ENCODE assay signal across 8 cellular contexts in the genomic region with DNA sequence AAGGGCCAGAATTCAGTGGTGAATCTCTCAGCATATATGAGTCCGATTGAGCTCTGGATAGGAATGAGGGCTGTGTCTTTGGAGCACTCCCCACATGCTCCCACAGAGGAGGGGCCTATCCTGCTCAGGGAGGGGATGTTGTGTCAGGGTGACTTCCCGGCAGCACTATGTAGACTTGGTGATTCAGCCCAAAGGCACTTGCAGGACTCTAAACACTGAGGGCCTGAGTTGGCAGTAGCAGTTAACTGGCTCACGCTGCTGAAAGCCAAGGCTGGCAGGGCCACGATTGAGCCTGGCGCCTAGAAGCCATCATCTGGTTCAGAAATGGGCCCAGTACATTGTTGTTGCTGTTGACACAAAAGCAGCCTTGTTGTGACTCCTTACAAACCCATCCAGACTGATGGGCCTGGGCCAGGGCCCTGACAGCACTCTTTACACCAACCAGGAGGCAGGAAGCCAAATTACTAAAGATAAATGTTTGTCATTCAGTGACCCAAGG. TPM values are rescaled to one million over a fixed set of nuclear protein-coding genes. Genes with fewer than 3 reads are reported as not detected.
A peak's percentile ranks its signal among the peaks of the same experiment; 100 is the strongest.
DNase-seq lines count a peak whose midpoint lies in the region; TF ChIP-seq lines count a peak whose summit lies in the region.

No MANE protein-coding gene starts in this region.

- no peak for TF ChIP-seq CTCF in MM.1S (IDR thresholded peaks at IDR 0.05; ENCODE audit: low read length)

- peaks cover 26% of the 10 kb centered on the region for H3K79me1 ChIP-seq in mesenchymal stem cell (replicated peaks; ENCODE audit: low read length, poor library complexity, severe bottlenecking)

- DNase-seq in NCI-H2196 (lab: John Stamatoyannopoulos, UW; ENCODE audit: unreplicated experiment) (peak; percentile 86), mesenchymal stem cell (peak; percentile 99), ureter (ENCODE audit: low spot score) (peak; percentile 90), SK-N-DZ (ENCODE audit: low spot score) (no peak), MM.1S (no peak), Kasumi-1 (lab: John Stamatoyannopoulos, UW) (no peak)
- no peak for DNase-seq in CD4-positive, alpha-beta memory T cell

- H3K36me3 ChIP-seq in duodenal mucosa (ENCODE audit: control insufficient read depth in 1 of 2, insufficient read depth in 2 of 2, low read length in 2 of 2) (peaks cover 38 to 74% of the 10 kb centered on the region in 2 donors), mesenchymal stem cell (ENCODE audit: control insufficient read depth in 1 of 2, insufficient read depth in 2 of 2, low read depth in 1 of 2, low read length in 2 of 2) (peaks cover 56 to 77% of the 10 kb centered on the region in 2 experiments), MM.1S (replicated peaks; ENCODE audit: insufficient read depth, low read length) (peaks cover 6% of the 10 kb centered on the region)
- H3K36me3 ChIP-seq in CD4-positive, alpha-beta memory T cell (ENCODE audit: insufficient read depth, low read length), result peaks cover 68% of the 10 kb centered on the region

- WGBS in mesenchymal stem cell, result under 1% methylated on average over 5 of the region's 5 CpGs

- H3K4ac ChIP-seq in mesenchymal stem cell (ENCODE audit: low read depth in 1 of 2, low read length in 2 of 2), result peak overlapping the region; percentile 29 to 79

- peaks cover 57 to 77% of the 10 kb centered on the region in 2 donors for H3K36me3 Mint-ChIP-seq in CD4-positive, alpha-beta memory T cell

- no peaks in the 10 kb centered on the region for H3K9me3 Mint-ChIP-seq in CD4-positive, alpha-beta memory T cell

- H2BK5ac ChIP-seq in mesenchymal stem cell (ENCODE audit: low read depth, low read length, poor library complexity, severe bottlenecking), result peak overlapping the region; percentile 83

- POLR2A ChIA-PET in CD4-positive, alpha-beta memory T cell (lab: Charles Lee; ENCODE audit: partially characterized antibody), result no interaction called here

- H3K4me3 ChIP-seq in duodenal mucosa (ENCODE audit: low read depth in 1 of 2, low read length in 2 of 2) (no peak overlapping the region), mesenchymal stem cell (ENCODE audit: insufficient read depth in 1 of 2, low read depth in 1 of 2, low read length in 2 of 2) (no peak overlapping the region), MM.1S (ENCODE audit: low read length) (no peak overlapping the region)
- H3K4me3 ChIP-seq in CD4-positive, alpha-beta memory T cell (ENCODE audit: low read length in 2 of 2), result no peak overlapping the region

- peak overlapping the region; percentile 73 for H2BK15ac ChIP-seq in mesenchymal stem cell (ENCODE audit: low read depth, poor library complexity, severe bottlenecking)

- H4K91ac ChIP-seq in mesenchymal stem cell (ENCODE audit: low read length), result peak overlapping the region; percentile 72

- H3F3A ChIP-seq in MM.1S (ENCODE audit: insufficient read depth, low read length), result no peaks in the 10 kb centered on the region

- H3K9me2 ChIP-seq in MM.1S (replicated peaks; ENCODE audit: insufficient read depth, low read length), result no peaks in the 10 kb centered on the region

- H3K18ac ChIP-seq in mesenchymal stem cell (ENCODE audit: low read depth in 1 of 2, low read length in 2 of 2), result peak overlapping the region in 1 of 2 experiments; percentile 89

- no peak overlapping the region for H2AFZ ChIP-seq in mesenchymal stem cell (ENCODE audit: low read depth, low read length)
- no peak overlapping the region for H2AFZ ChIP-seq in MM.1S (ENCODE audit: low read length)

- H3K27ac ChIP-seq in duodenal mucosa (ENCODE audit: low read depth, low read length) (peak overlapping the region; percentile 71), mesenchymal stem cell (ENCODE audit: low read length, poor library complexity, severe bottlenecking) (peak overlapping the region; percentile 90), MM.1S (ENCODE audit: low read length) (no peak overlapping the region)
- H3K27ac ChIP-seq in CD4-positive, alpha-beta memory T cell (ENCODE audit: low read depth, low read length), result no peak overlapping the region

- H3K27me3 ChIP-seq in duodenal mucosa (ENCODE audit: control insufficient read depth in 1 of 2, insufficient read depth in 2 of 2, low read length in 2 of 2), result no peaks in the 10 kb centered on the region
- no peaks in the 10 kb centered on the region for H3K27me3 ChIP-seq in mesenchymal stem cell (ENCODE audit: control insufficient read depth in 1 of 2, insufficient read depth in 1 of 2, low read length in 2 of 2)
- H3K27me3 ChIP-seq in MM.1S (replicated peaks; ENCODE audit: insufficient read depth, low read length), result no peaks in the 10 kb centered on the region
- H3K27me3 ChIP-seq in CD4-positive, alpha-beta memory T cell (ENCODE audit: insufficient read depth, low read length), result no peaks in the 10 kb centered on the region

- no peaks in the 10 kb centered on the region for H4K20me1 ChIP-seq in MM.1S (ENCODE audit: insufficient read depth, low read length)

- H3K4me2 ChIP-seq in mesenchymal stem cell (ENCODE audit: low read length, poor library complexity, severe bottlenecking) (no peak overlapping the region), MM.1S (ENCODE audit: low read depth, low read length) (no peak overlapping the region)

- CTCF ChIA-PET in CD4-positive, alpha-beta memory T cell (lab: Charles Lee; ENCODE audit: partially characterized antibody), result no interaction called here

- H3K14ac ChIP-seq in mesenchymal stem cell (ENCODE audit: low read length in 2 of 2), result no peak overlapping the region

- H3K4me1 Mint-ChIP-seq in CD4-positive, alpha-beta memory T cell, result peaks cover 0 to 3% (median 1%) of the 10 kb centered on the region in 4 donors

- H2BK120ac ChIP-seq in mesenchymal stem cell (ENCODE audit: low read depth, low read length), result peak overlapping the region; percentile 93

- no peaks in the 10 kb centered on the region for H3K79me2 ChIP-seq in MM.1S (ENCODE audit: low read length)

- H3K4me1 ChIP-seq in duodenal mucosa (ENCODE audit: control insufficient read depth in 1 of 2, insufficient read depth in 2 of 2, low read length in 2 of 2) (peaks cover 4 to 8% of the 10 kb centered on the region in 2 donors), mesenchymal stem cell (ENCODE audit: control insufficient read depth, insufficient read depth, low read depth, low read length) (peaks cover 28% of the 10 kb centered on the region), MM.1S (ENCODE audit: low read length) (no peaks in the 10 kb centered on the region)
- H3K4me1 ChIP-seq in CD4-positive, alpha-beta memory T cell (ENCODE audit: insufficient read depth, low read length), result no peaks in the 10 kb centered on the region

- H3K4me3 Mint-ChIP-seq in CD4-positive, alpha-beta memory T cell, result no peak overlapping the region

- H4K8ac ChIP-seq in mesenchymal stem cell (ENCODE audit: low read length), result peak overlapping the region; percentile 94

- H3K9ac ChIP-seq in duodenal mucosa (ENCODE audit: low read depth in 1 of 2, low read length in 2 of 2) (no peak overlapping the region), mesenchymal stem cell (ENCODE audit: low read length) (peak overlapping the region; percentile 73), MM.1S (ENCODE audit: low read length) (no peak overlapping the region)

- no peak overlapping the region for H3K23ac ChIP-seq in mesenchymal stem cell (ENCODE audit: low read length in 2 of 2)

- H3K27me3 Mint-ChIP-seq in CD4-positive, alpha-beta memory T cell, result no peaks in the 10 kb centered on the region

- H2AK5ac ChIP-seq in mesenchymal stem cell (ENCODE audit: low read length, severe bottlenecking), result peak overlapping the region; percentile 73

- intact Hi-C loops in CD4-positive, alpha-beta memory T cell (cut with micrococcal nuclease), result no loop called here

- H3K9me3 ChIP-seq in duodenal mucosa (ENCODE audit: control insufficient read depth in 1 of 2, low read length in 2 of 2), result no peaks in the 10 kb centered on the region
- H3K9me3 ChIP-seq in mesenchymal stem cell (ENCODE audit: control insufficient read depth, low read length), result no peaks in the 10 kb centered on the region
- H3K9me3 ChIP-seq in MM.1S (replicated peaks; ENCODE audit: insufficient read depth, low read length), result no peaks in the 10 kb centered on the region
- no peaks in the 10 kb centered on the region for H3K9me3 ChIP-seq in CD4-positive, alpha-beta memory T cell (ENCODE audit: control insufficient read depth in 1 of 2, low read length in 2 of 2)

- H2BK12ac ChIP-seq in mesenchymal stem cell (ENCODE audit: low read length in 2 of 2), result peak overlapping the region in 1 of 2 experiments; percentile 91

- peak overlapping the region in 1 of 7 donors; percentile 48 for H3K27ac Mint-ChIP-seq in CD4-positive, alpha-beta memory T cell

RNA-seq across cellular contexts. Expression of gene NMT1, which starts 31.9 kb away (rescaled TPM):
- polyA plus RNA-seq in mesenchymal stem cell (2013, experiment 1 of 2), result 118 TPM
- 123 TPM for polyA plus RNA-seq in mesenchymal stem cell (2013, experiment 2 of 2)
- total RNA-seq in ureter, result 125 TPM
- 85.8 and 99.3 TPM in 2 replicates for polyA plus RNA-seq in SK-N-DZ (2014; cell fraction: cytosol; rRNA removed)
- polyA plus RNA-seq in SK-N-DZ (2014; cell fraction: nucleus; rRNA removed), result 81.4 and 99.2 TPM in 2 replicates
- total RNA-seq in CD4-positive, alpha-beta memory T cell, result 100 to 1,000 TPM; 125 to 126 TPM
- polyA plus RNA-seq in CD4-positive, alpha-beta memory T cell, result 10 to 100 TPM; 56.2 to 75.7 TPM

RNA-seq across cellular contexts. Expression of gene PLCD3, which starts 39.3 kb away (rescaled TPM):
- polyA plus RNA-seq in mesenchymal stem cell (2013, experiment 1 of 2), result 63.5 TPM
- polyA plus RNA-seq in mesenchymal stem cell (2013, experiment 2 of 2), result 58.4 TPM
- 153 TPM for total RNA-seq in ureter
- polyA plus RNA-seq in SK-N-DZ (2014; cell fraction: cytosol; rRNA removed), result 14.7 and 16.2 TPM in 2 replicates
- polyA plus RNA-seq in SK-N-DZ (2014; cell fraction: nucleus; rRNA removed), result 17.1 and 17.3 TPM in 2 replicates
- total RNA-seq in CD4-positive, alpha-beta memory T cell, result 1 to 10 TPM; 3.8 to 6.0 TPM
- under 1 TPM; 0.30 to 0.80 TPM for polyA plus RNA-seq in CD4-positive, alpha-beta memory T cell

RNA-seq across cellular contexts. Expression of gene DCAKD, which starts 41.5 kb away (rescaled TPM):
- 21.4 TPM for polyA plus RNA-seq in mesenchymal stem cell (2013, experiment 1 of 2)
- 21.3 TPM for polyA plus RNA-seq in mesenchymal stem cell (2013, experiment 2 of 2)
- 76.4 TPM for total RNA-seq in ureter
- 92.0 and 101 TPM in 2 replicates for polyA plus RNA-seq in SK-N-DZ (2014; cell fraction: cytosol; rRNA removed)
- polyA plus RNA-seq in SK-N-DZ (2014; cell fraction: nucleus; rRNA removed), result 33.9 and 41.3 TPM in 2 replicates
- 10 to 100 TPM; 32.0 to 32.1 TPM for total RNA-seq in CD4-positive, alpha-beta memory T cell
- 10 to 100 TPM in 1 of 2 donors, 1 to 10 TPM in 1; 8.8 to 16.2 TPM for polyA plus RNA-seq in CD4-positive, alpha-beta memory T cell

RNA-seq across cellular contexts. Expression of gene ACBD4, which starts 42.5 kb away (rescaled TPM):
- polyA plus RNA-seq in mesenchymal stem cell (2013, experiment 1 of 2), result 3.8 TPM
- polyA plus RNA-seq in mesenchymal stem cell (2013, experiment 2 of 2), result 4.1 TPM
- 26.4 TPM for total RNA-seq in ureter
- 6.4 TPM in 2 replicates for polyA plus RNA-seq in SK-N-DZ (2014; cell fraction: cytosol; rRNA removed)
- 21.1 and 23.7 TPM in 2 replicates for polyA plus RNA-seq in SK-N-DZ (2014; cell fraction: nucleus; rRNA removed)
- total RNA-seq in CD4-positive, alpha-beta memory T cell, result 10 to 100 TPM; 41.9 to 48.1 TPM
- polyA plus RNA-seq in CD4-positive, alpha-beta memory T cell, result 10 to 100 TPM; 10.3 to 10.5 TPM

RNA-seq across cellular contexts. Expression of gene HEXIM1, which starts 55.3 kb away (rescaled TPM):
- polyA plus RNA-seq in mesenchymal stem cell (2013, experiment 1 of 2), result 23.8 TPM
- polyA plus RNA-seq in mesenchymal stem cell (2013, experiment 2 of 2), result 23.7 TPM
- total RNA-seq in ureter, result 47.0 TPM
- 1.4 TPM in 2 replicates for polyA plus RNA-seq in SK-N-DZ (2014; cell fraction: cytosol; rRNA removed)
- 0.97 and 2.7 TPM in 2 replicates for polyA plus RNA-seq in SK-N-DZ (2014; cell fraction: nucleus; rRNA removed)
- 10 to 100 TPM; 28.8 to 30.8 TPM for total RNA-seq in CD4-positive, alpha-beta memory T cell
- 1 to 10 TPM; 2.8 to 5.9 TPM for polyA plus RNA-seq in CD4-positive, alpha-beta memory T cell

Comparison
In these comparisons a context has a peak if more than half of its experiments do, and no peak if none do; other contexts are left out.
1. DNase-seq: peak in NCI-H2196 (single experiment), mesenchymal stem cell (single experiment) and ureter (single experiment); none in SK-N-DZ (single experiment), MM.1S (single experiment), Kasumi-1 (0 of 2) and CD4-positive, alpha-beta memory T cell (0 of 5).
2. H3K27ac ChIP-seq: peak in duodenal mucosa (single experiment) and mesenchymal stem cell (single experiment); none in MM.1S (single experiment) and CD4-positive, alpha-beta memory T cell (single experiment).
3. RNA of gene PLCD3, which starts 39.3 kb away (total RNA-seq): 153 TPM in ureter (single experiment); 3.8 to 6.0 TPM in CD4-positive, alpha-beta memory T cell; every median in the first group is over 10 times any median in the second.